16 cellular contexts compared by ENCODE assay signal in genomic region chr7:30145521-30145920, GRCh38. TPM values are rescaled to one million over a fixed set of nuclear protein-coding genes. Genes with fewer than 3 reads are reported as not detected.
DNase-seq lines count a peak whose midpoint lies in the region; ATAC-seq and TF ChIP-seq lines count a peak whose summit lies in the region.
"Had no signal": no experiment of that assay in that cellular context is flagged by ENCODE, and none has a peak within 500 bp of the region (broad histone marks: within the 10 kb centered on the region; RNA-seq: fewer than 3 reads in every experiment).

No MANE protein-coding gene starts in this region.

- H3K4me1 ChIP-seq in BLaER1 treated with 17β-estradiol and CSF1 and Interleukin-3, amounts not matched to agents 10 nM and 100 nM, result peaks cover 50 to 62% (median 54%) of the 10 kb centered on the region in 10 experiments
- peaks cover 20 to 77% (median 34%) of the 10 kb centered on the region in 3 donors for H3K4me1 ChIP-seq in esophagus squamous epithelium
- H3K4me1 ChIP-seq in psoas muscle, result peaks cover 44% of the 10 kb centered on the region

- DNase-seq in esophagus squamous epithelium (lab: John Stamatoyannopoulos, UW) (no peak), psoas muscle (no peak), AG08396 (ENCODE audit: low spot score) (no peak), endothelial cell (ENCODE audit: low spot score) (no peak), NCI-H1092 (lab: John Stamatoyannopoulos, UW) (no peak)
- DNase-seq: CD8-positive, alpha-beta memory T cell; EL; GM23248; MV-4-11; NCI-H774; PC-3 had no signal

- no peak for ATAC-seq in psoas muscle
- ATAC-seq: A549, GM12878, PC-3 had no signal

- 71 to 83% methylated on average over 6 of the region's 6 CpGs for WGBS in esophagus squamous epithelium, 2 donors
- WGBS in psoas muscle, 3 donors, result 90 to 93% (median 91%) methylated on average over 6 of the region's 6 CpGs

- no peak overlapping the region for H3K27ac Mint-ChIP-seq in endothelial cell (ENCODE audit: unreplicated experiment)
- H3K27ac Mint-ChIP-seq: CD8-positive, alpha-beta memory T cell had no signal

- no peaks in the 10 kb centered on the region for H3K9me3 Mint-ChIP-seq in endothelial cell (ENCODE audit: unreplicated experiment)
- H3K9me3 Mint-ChIP-seq: CD8-positive, alpha-beta memory T cell had no signal

- H3K9me3 ChIP-seq in BLaER1 treated with 17β-estradiol and CSF1 and Interleukin-3, amounts not matched to agents 10 nM and 100 nM (replicated peaks in 1 of 11), result no peaks in the 10 kb centered on the region
- H3K9me3 ChIP-seq in esophagus squamous epithelium (no peaks in the 10 kb centered on the region), psoas muscle (no peaks in the 10 kb centered on the region)
- H3K9me3 ChIP-seq: A549, HAP-1 had no signal

- H3K4me3 Mint-ChIP-seq in endothelial cell (ENCODE audit: unreplicated experiment), result no peak overlapping the region
- H3K4me3 Mint-ChIP-seq: CD8-positive, alpha-beta memory T cell had no signal

- peaks cover 13% of the 10 kb centered on the region for H3K36me3 Mint-ChIP-seq in endothelial cell (ENCODE audit: low read depth, unreplicated experiment)

- no peak overlapping the region for H3K4me3 ChIP-seq in BLaER1 treated with 17β-estradiol and CSF1 and Interleukin-3, amounts not matched to agents 10 nM and 100 nM
- H3K4me3 ChIP-seq in esophagus squamous epithelium (no peak overlapping the region), psoas muscle (no peak overlapping the region)
- H3K4me3 ChIP-seq: A549, GM12878, GM23248, HAP-1 had no signal

- intact Hi-C loops in esophagus squamous epithelium (cut with DNase I) (no loop called here), psoas muscle (cut with DNase I) (no loop called here)

- H3K4me1 Mint-ChIP-seq in endothelial cell (ENCODE audit: unreplicated experiment), result peaks cover 29% of the 10 kb centered on the region

- H3K36me3 ChIP-seq in BLaER1 treated with 17β-estradiol and CSF1 and Interleukin-3, amounts not matched to agents 10 nM and 100 nM, result peaks cover 0 to 10% (median 0%) of the 10 kb centered on the region in 11 experiments; a peak in 4 of 22 replicates
- H3K36me3 ChIP-seq in esophagus squamous epithelium (peaks cover 0 to 9% (median 0%) of the 10 kb centered on the region in 3 donors), psoas muscle (ENCODE audit: insufficient read depth in 1 of 2, low read depth in 1 of 2) (no peaks in the 10 kb centered on the region)
- H3K36me3 ChIP-seq: HAP-1 had no signal

- H3K4me2 ChIP-seq in BLaER1 treated with 17β-estradiol and CSF1 and Interleukin-3, amounts not matched to agents 10 nM and 100 nM, result peak overlapping the region; percentile 56 to 88 (median 76); a peak in 20 of 22 replicates
- H3K4me2 ChIP-seq: A549 had no signal

- peaks cover 0 to 40% (median 0%) of the 10 kb centered on the region in 11 experiments; a peak in 3 of 22 replicates for H4K20me1 ChIP-seq in BLaER1 treated with 17β-estradiol and CSF1 and Interleukin-3, amounts not matched to agents 10 nM and 100 nM

- H3K27me3 Mint-ChIP-seq in endothelial cell (ENCODE audit: unreplicated experiment), result peaks cover 5% of the 10 kb centered on the region
- H3K27me3 Mint-ChIP-seq: CD8-positive, alpha-beta memory T cell had no signal

- H3K9ac ChIP-seq in BLaER1 treated with 17β-estradiol and CSF1 and Interleukin-3, amounts not matched to agents 10 nM and 100 nM, result peak overlapping the region in 3 of 11 experiments; percentile 42 to 53 (median 43); a peak in 3 of 22 replicates
- H3K9ac ChIP-seq: GM23248 had no signal

- TF ChIP-seq CTCF in VCaP (conservative IDR thresholded peaks at IDR 0.05) (no peak), esophagus squamous epithelium (IDR thresholded peaks at IDR 0.05) (no peak), psoas muscle (IDR thresholded peaks at IDR 0.05) (no peak), endothelial cell (IDR thresholded peaks at IDR 0.05; ENCODE audit: unreplicated experiment) (no peak)

- H3K27ac ChIP-seq in BLaER1 treated with 17β-estradiol and CSF1 and Interleukin-3, amounts not matched to agents 10 nM and 100 nM, result peak overlapping the region in 8 of 11 experiments; percentile 46 to 72 (median 60); a peak in 14 of 22 replicates
- peak overlapping the region; percentile 26; the same call in 1 of the 2 replicates for H3K27ac ChIP-seq in VCaP
- peak overlapping the region in 3 of 4 donors; percentile 27 to 73 (median 36) for H3K27ac ChIP-seq in esophagus squamous epithelium
- H3K27ac ChIP-seq in psoas muscle, result peak overlapping the region; percentile 62
- H3K27ac ChIP-seq: A549, GM23248 had no signal

- H3K27me3 ChIP-seq in BLaER1 treated with 17β-estradiol and CSF1 and Interleukin-3, amounts not matched to agents 10 nM and 100 nM, result no peaks in the 10 kb centered on the region
- H3K27me3 ChIP-seq in esophagus squamous epithelium, result no peaks in the 10 kb centered on the region
- no peaks in the 10 kb centered on the region for H3K27me3 ChIP-seq in psoas muscle (ENCODE audit: insufficient read depth in 3 of 3, low read length in 2 of 3)

- no peak for TF ChIP-seq POLR2A in esophagus squamous epithelium (IDR thresholded peaks at IDR 0.05)

RNA-seq across cellular contexts. Expression of gene MTURN, which starts 10.7 kb away (rescaled TPM):
- 10 to 100 TPM; 10.4 to 88.9 (median 18.6) TPM for total RNA-seq in esophagus squamous epithelium
- total RNA-seq in psoas muscle, result 10 to 100 TPM; 17.6 to 68.6 (median 36.9) TPM
- 10 to 100 TPM in 2 of 3 donors, 1 to 10 TPM in 1; 7.1 to 12.5 (median 10.2) TPM for polyA plus RNA-seq in psoas muscle
- 18.0 TPM for total RNA-seq in endothelial cell (ENCODE audit: unreplicated experiment)
